ENCODE assay signal across 13 cellular contexts in genomic region chr14:20440882-20441281, GRCh38. TPM values are rescaled to one million over a fixed set of nuclear protein-coding genes. Genes with fewer than 3 reads are reported as not detected.
DNase-seq lines count a peak whose midpoint lies in the region; ATAC-seq and TF ChIP-seq lines count a peak whose summit lies in the region.
"Had no signal": no experiment of that assay in that cellular context is flagged by ENCODE, and none has a peak within 500 bp of the region (broad histone marks: within the 10 kb centered on the region; RNA-seq: fewer than 3 reads in every experiment).

No MANE protein-coding gene starts in this region.

- no peaks in the 10 kb centered on the region for H4K20me1 ChIP-seq in BLaER1 treated with 17β-estradiol and CSF1 and Interleukin-3, amounts not matched to agents 10 nM and 100 nM
- no peaks in the 10 kb centered on the region for H4K20me1 ChIP-seq in OCI-LY7 (ENCODE audit: insufficient read depth, low read length)

- peaks cover 0 to 24% (median 11%) of the 10 kb centered on the region in 11 experiments; a peak in 16 of 22 replicates for H3K9me3 ChIP-seq in BLaER1 treated with 17β-estradiol and CSF1 and Interleukin-3, amounts not matched to agents 10 nM and 100 nM (replicated peaks in 1 of 11)
- H3K9me3 ChIP-seq in OCI-LY7 (ENCODE audit: low read length), result no peaks in the 10 kb centered on the region
- H3K9me3 ChIP-seq: transverse colon had no signal

- TF ChIP-seq CTCF in OCI-LY7 (conservative IDR thresholded peaks at IDR 0.05; ENCODE audit: low read length), result no peak
- TF ChIP-seq CTCF in dorsolateral prefrontal cortex (IDR thresholded peaks at IDR 0.05 in 54 of 56, conservative IDR thresholded peaks at IDR 0.05 in 2 of 56; ENCODE audit: low read depth in 1 of 56, partially characterized antibody in 56 of 56), result no peak

- peak; percentile 22 for DNase-seq in OCI-LY7 (ENCODE audit: low spot score)
- peak in 1 of 3 experiments; percentile 7 for DNase-seq in effector memory CD8-positive, alpha-beta T cell
- DNase-seq in SHP77 (lab: John Stamatoyannopoulos, UW), result no peak
- no peak for DNase-seq in DMS53 (lab: John Stamatoyannopoulos, UW)
- no peak for DNase-seq in dorsolateral prefrontal cortex
- DNase-seq: aorta, mesenchymal stem cell, NCI-H1092 treated with DMSO at 0.1 percent for 48 hours, transverse colon had no signal

- no TSS peak for BruUV-seq in OCI-LY7 (replicated peaks; lab: Mats Ljungman, UMichigan)

- no peaks in the 10 kb centered on the region for H3K27me3 ChIP-seq in BLaER1 treated with 17β-estradiol and CSF1 and Interleukin-3, amounts not matched to agents 10 nM and 100 nM
- peaks cover 0 to under 1% (median 0%) of the 10 kb centered on the region in 45 donors for H3K27me3 ChIP-seq in dorsolateral prefrontal cortex
- H3K27me3 ChIP-seq: transverse colon had no signal

- H3K4me2 ChIP-seq in BLaER1 treated with 17β-estradiol and CSF1 and Interleukin-3, amounts not matched to agents 10 nM and 100 nM, result peak overlapping the region; percentile 56 to 82 (median 72)
- H3K4me2 ChIP-seq in OCI-LY7 (ENCODE audit: low read length), result peak overlapping the region; percentile 13
- H3K4me2 ChIP-seq: smooth muscle cell had no signal

- CTCF ChIA-PET in OCI-LY7 (lab: Charles Lee; ENCODE audit: unreplicated experiment), result no interaction called here

- POLR2A ChIA-PET in OCI-LY7 (lab: Charles Lee), result interaction anchor here (1.0 to 2.1 kb wide), 3 partner anchors 12 to 17 kb away, joined by 4 read pairs; no protein-coding TSS in a partner anchor

- no peaks in the 10 kb centered on the region for H3K9me3 Mint-ChIP-seq in effector memory CD8-positive, alpha-beta T cell

- peak overlapping the region in 1 of 2 donors; percentile 28 for H3K4me3 Mint-ChIP-seq in effector memory CD8-positive, alpha-beta T cell

- H3K9me2 ChIP-seq in OCI-LY7 (ENCODE audit: insufficient read depth, low read length), result no peaks in the 10 kb centered on the region

- peaks cover 0 to 7% of the 10 kb centered on the region in 2 donors for H3K27me3 Mint-ChIP-seq in effector memory CD8-positive, alpha-beta T cell

- H2AFZ ChIP-seq in OCI-LY7 (ENCODE audit: low read length), result peak overlapping the region; percentile 12; the same call in 1 of the 2 replicates

- no peak overlapping the region for H3K9ac ChIP-seq in BLaER1 treated with 17β-estradiol and CSF1 and Interleukin-3, amounts not matched to agents 10 nM and 100 nM

- peak; percentile 67 for ATAC-seq in GM19395 (IDR thresholded peaks at IDR 0.05; ENCODE audit: unreplicated experiment)
- peak; percentile 87 for ATAC-seq in effector memory CD8-positive, alpha-beta T cell (replicated peaks)
- no peak for ATAC-seq in GM18498 (IDR thresholded peaks at IDR 0.05; ENCODE audit: unreplicated experiment)

- peaks cover 6 to 7% of the 10 kb centered on the region in 2 donors for H3K4me1 Mint-ChIP-seq in effector memory CD8-positive, alpha-beta T cell (ENCODE audit: low read depth in 2 of 2)

- H3K36me3 Mint-ChIP-seq in effector memory CD8-positive, alpha-beta T cell (ENCODE audit: insufficient read depth), result no peaks in the 10 kb centered on the region

- H3K36me3 ChIP-seq in BLaER1 treated with 17β-estradiol and CSF1 and Interleukin-3, amounts not matched to agents 10 nM and 100 nM, result peaks cover 6 to 37% (median 32%) of the 10 kb centered on the region in 11 experiments
- peaks cover 37% of the 10 kb centered on the region for H3K36me3 ChIP-seq in OCI-LY7 (ENCODE audit: insufficient read depth, low read length)

- H3K79me2 ChIP-seq in OCI-LY7 (ENCODE audit: insufficient read depth, low read depth, low read length), result no peaks in the 10 kb centered on the region

- H3K27ac ChIP-seq in BLaER1 treated with 17β-estradiol and CSF1 and Interleukin-3, amounts not matched to agents 10 nM and 100 nM, result peak overlapping the region in 3 of 11 experiments; percentile 0 to 16 (median 1); a peak in 2 of 22 replicates
- H3K27ac ChIP-seq in OCI-LY7 (ENCODE audit: low read depth, low read length, poor library complexity, severe bottlenecking), result no peak overlapping the region
- H3K27ac ChIP-seq in dorsolateral prefrontal cortex, result no peak overlapping the region
- H3K27ac ChIP-seq: transverse colon had no signal

- peaks cover 63 to 83% (median 67%) of the 10 kb centered on the region in 10 experiments for H3K4me1 ChIP-seq in BLaER1 treated with 17β-estradiol and CSF1 and Interleukin-3, amounts not matched to agents 10 nM and 100 nM
- H3K4me1 ChIP-seq in OCI-LY7 (ENCODE audit: insufficient read depth, low read length, poor library complexity, severe bottlenecking), result peaks cover 40% of the 10 kb centered on the region
- H3K4me1 ChIP-seq: transverse colon had no signal

- H3K4me3 ChIP-seq in BLaER1 treated with 17β-estradiol and CSF1 and Interleukin-3, amounts not matched to agents 10 nM and 100 nM, result no peak overlapping the region; a peak in 1 of 20 replicates
- no peak overlapping the region for H3K4me3 ChIP-seq in OCI-LY7 (ENCODE audit: low read depth, low read length, poor library complexity, severe bottlenecking)
- no peak overlapping the region for H3K4me3 ChIP-seq in dorsolateral prefrontal cortex
- H3K4me3 ChIP-seq: smooth muscle cell, transverse colon had no signal

- peak overlapping the region in 1 of 2 donors; percentile 41 for H3K27ac Mint-ChIP-seq in effector memory CD8-positive, alpha-beta T cell

- intact Hi-C loops in OCI-LY7 (cut with micrococcal nuclease; ENCODE audit: unreplicated experiment) (no loop called here), dorsolateral prefrontal cortex (cut with DNase I) (no loop called here)

RNA-seq across cellular contexts. Expression of gene KLHL33, which starts 4.9 kb away (rescaled TPM):
- total RNA-seq in OCI-LY7 (2014; rRNA removed; shearing (Covaris generic)), result 0.08 TPM in 1 of 2 replicates, not detected in the other
- 0.09 and 0.11 TPM in 2 replicates for total RNA-seq in OCI-LY7 (2022)
- 1 to 10 TPM in 10 of 120 experiments, under 1 TPM in 110; 0.22 to 1.4 (median 0.63) TPM for total RNA-seq in dorsolateral prefrontal cortex
- total RNA-seq: smooth muscle cell had no signal

RNA-seq across cellular contexts. Expression of gene OSGEP, which starts 13.7 kb away (rescaled TPM):
- total RNA-seq in OCI-LY7 (2014; rRNA removed; shearing (Covaris generic)), result 85.2 and 86.6 TPM in 2 replicates
- total RNA-seq in OCI-LY7 (2022), result 68.8 and 76.6 TPM in 2 replicates
- 10 to 100 TPM; 29.3 to 87.4 (median 51.0) TPM for total RNA-seq in dorsolateral prefrontal cortex

RNA-seq across cellular contexts. Expression of gene APEX1, which starts 14.1 kb away (rescaled TPM):
- 110 and 117 TPM in 2 replicates for total RNA-seq in OCI-LY7 (2014; rRNA removed; shearing (Covaris generic))
- total RNA-seq in OCI-LY7 (2022) (175 and 203 TPM in 2 replicates), dorsolateral prefrontal cortex (100 to 1,000 TPM in 2 of 120 experiments, 10 to 100 TPM in 118; 36.8 to 106 (median 72.0) TPM)

RNA-seq across cellular contexts. Expression of gene PIP4P1, which starts 20.4 kb away (rescaled TPM):
- total RNA-seq in OCI-LY7 (2014; rRNA removed; shearing (Covaris generic)), result 23.3 and 26.9 TPM in 2 replicates
- total RNA-seq in OCI-LY7 (2022), result 43.6 and 44.7 TPM in 2 replicates
- total RNA-seq in dorsolateral prefrontal cortex, result 10 to 100 TPM; 40.7 to 70.2 (median 53.0) TPM

RNA-seq across cellular contexts. Expression of gene TEP1, which starts 27.6 kb away (rescaled TPM):
- 12.9 and 13.4 TPM in 2 replicates for total RNA-seq in OCI-LY7 (2014; rRNA removed; shearing (Covaris generic))
- total RNA-seq in OCI-LY7 (2022), result 26.8 and 31.1 TPM in 2 replicates
- 10 to 100 TPM in 116 of 120 experiments, 1 to 10 TPM in 4; 7.8 to 36.4 (median 17.7) TPM for total RNA-seq in dorsolateral prefrontal cortex
